Comparison of ENCODE assay signal across 1 cellular context in the genomic region with DNA sequence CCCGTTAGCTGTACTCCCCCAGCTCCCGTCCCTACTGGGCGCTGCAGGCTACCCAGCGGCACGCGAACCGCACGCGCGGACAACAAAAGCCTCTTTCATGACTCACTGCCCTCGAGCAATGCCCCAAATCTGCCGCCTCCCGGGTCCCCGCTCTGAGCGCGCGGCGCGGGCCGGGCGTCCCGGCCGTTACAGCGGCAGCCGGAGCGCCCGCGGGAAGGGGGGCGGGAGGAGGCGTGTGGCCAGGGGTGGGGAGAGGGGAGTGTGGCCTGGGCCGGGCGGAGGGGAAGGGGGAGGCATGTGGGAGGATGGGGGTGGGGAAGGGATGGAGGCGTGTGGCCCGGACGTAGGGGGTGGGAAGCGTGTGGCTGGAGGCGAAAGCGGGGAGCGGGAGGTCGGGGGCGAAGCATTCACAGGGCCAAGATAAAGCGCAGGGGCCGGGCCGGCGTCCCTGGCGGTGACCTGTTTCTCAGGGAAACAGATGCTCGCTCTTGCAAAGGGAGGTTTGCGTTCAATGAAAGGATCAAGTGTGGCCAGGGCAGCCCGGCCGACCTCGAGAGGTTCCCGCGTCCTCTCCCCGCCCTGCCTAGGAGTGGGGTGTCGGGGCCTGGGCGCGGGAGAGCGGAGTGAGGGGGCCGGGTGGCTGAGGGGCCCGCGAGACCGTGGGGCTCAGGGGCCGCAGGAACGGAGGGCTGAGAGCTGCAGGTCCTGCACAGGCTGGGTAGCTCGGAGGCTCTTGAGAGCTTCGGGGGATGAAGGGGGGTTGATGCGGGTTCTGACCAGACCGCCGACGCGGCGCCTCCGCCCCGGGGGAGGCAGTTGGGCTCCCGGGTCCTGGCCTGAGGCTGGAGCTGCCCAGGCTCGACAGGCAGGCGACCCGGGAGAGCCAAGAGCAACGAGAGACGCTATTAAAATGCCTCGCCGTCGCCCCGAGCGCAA.
TF ChIP-seq lines count a peak whose summit lies in the region.

No MANE protein-coding gene starts in this region.

TF ChIP-seq in HEK293, 187 proteins besides CTCF, POLR2A, EP300 and RAD21 (continued from another document and continues in another):
- no peak for TF ChIP-seq SCRT2 (tag by site-specific recombination; IDR thresholded peaks at IDR 0.05)
- TF ChIP-seq ZNF426 (tag by site-specific recombination; IDR thresholded peaks at IDR 0.05) = no peak
- 0 out of 2 replicates have a peak, but pooled peaks have one; percentile 38 for TF ChIP-seq ZNF692 (tag by site-specific recombination; IDR thresholded peaks at IDR 0.05)
- TF ChIP-seq ZNF391 (tag by site-specific recombination; IDR thresholded peaks at IDR 0.05; ENCODE audit: borderline replicate concordance, low read depth) = no peak
- TF ChIP-seq ZNF830 (tag by site-specific recombination; IDR thresholded peaks at IDR 0.05; ENCODE audit: low read depth) = no peak
- TF ChIP-seq ZNF132 (tag by site-specific recombination; IDR thresholded peaks at IDR 0.05; ENCODE audit: borderline replicate concordance) = no peak
- TF ChIP-seq ZNF518A (tag by site-specific recombination; conservative IDR thresholded peaks at IDR 0.05; ENCODE audit: low read depth) = no peak
- TF ChIP-seq ZSCAN23 (tag by site-specific recombination; IDR thresholded peaks at IDR 0.05) = no peak
- no peak for TF ChIP-seq ZNF394 (tag by site-specific recombination; IDR thresholded peaks at IDR 0.05; ENCODE audit: borderline replicate concordance)
- no peak for TF ChIP-seq GLIS2 (tag by site-specific recombination; IDR thresholded peaks at IDR 0.05)
- no peak for TF ChIP-seq ZNF623 (tag by site-specific recombination; IDR thresholded peaks at IDR 0.05)
- TF ChIP-seq ZNF2 (tag by site-specific recombination; IDR thresholded peaks at IDR 0.05) = no peak
- TF ChIP-seq GLI4 (tag by site-specific recombination; IDR thresholded peaks at IDR 0.05) = no peak
- TF ChIP-seq HIC1 (tag by site-specific recombination; IDR thresholded peaks at IDR 0.05) = peak; percentile 50; the same call in 1 of the 2 replicates
- no peak for TF ChIP-seq ZNF175 (tag by site-specific recombination; IDR thresholded peaks at IDR 0.05)
- TF ChIP-seq ZNF23 (tag by site-specific recombination; IDR thresholded peaks at IDR 0.05; ENCODE audit: borderline replicate concordance) = no peak
- TF ChIP-seq SALL2 (tag by site-specific recombination; IDR thresholded peaks at IDR 0.05; ENCODE audit: borderline replicate concordance) = no peak
- 0 out of 2 replicates have a peak, but pooled peaks have one; percentile 34 for TF ChIP-seq ZNF660 (tag by site-specific recombination; IDR thresholded peaks at IDR 0.05)
- TF ChIP-seq SP2 (tag by site-specific recombination; IDR thresholded peaks at IDR 0.05) = no peak
- TF ChIP-seq ZBTB1 (tag by site-specific recombination; IDR thresholded peaks at IDR 0.05) = no peak
- TF ChIP-seq ZBTB8A (tag by site-specific recombination; IDR thresholded peaks at IDR 0.05) = peak; percentile 57
- TF ChIP-seq PATZ1 (tag by site-specific recombination; IDR thresholded peaks at IDR 0.05) = peak; percentile 58; the same call in 1 of the 2 replicates
- no peak for TF ChIP-seq ZBTB7A (tag by site-specific recombination; IDR thresholded peaks at IDR 0.05; ENCODE audit: low read depth)
- no peak for TF ChIP-seq YY2 (tag by site-specific recombination; IDR thresholded peaks at IDR 0.05)
- TF ChIP-seq GFI1B (tag by site-specific recombination; IDR thresholded peaks at IDR 0.05) = peak; percentile 54; the same call in 1 of the 2 replicates
- TF ChIP-seq SP3 (tag by site-specific recombination; IDR thresholded peaks at IDR 0.05) = no peak
- TF ChIP-seq ZNF645 (tag by site-specific recombination; IDR thresholded peaks at IDR 0.05) = no peak
- TF ChIP-seq ZNF600 (tag by site-specific recombination; IDR thresholded peaks at IDR 0.05) = no peak
- peak; percentile 15; the same call in 1 of the 2 replicates for TF ChIP-seq TCF7L2 (IDR thresholded peaks at IDR 0.05; ENCODE audit: borderline replicate concordance, low read depth, low read length)
- no peak for TF ChIP-seq ZBTB21 (tag by site-specific recombination; IDR thresholded peaks at IDR 0.05)
- no peak for TF ChIP-seq ZNF362 (tag by site-specific recombination; IDR thresholded peaks at IDR 0.05)
- TF ChIP-seq GLIS1 (tag by site-specific recombination; IDR thresholded peaks at IDR 0.05) = peak; percentile 50
- TF ChIP-seq ZNF585B (tag by site-specific recombination; IDR thresholded peaks at IDR 0.05) = no peak
- no peak for TF ChIP-seq ZNF658 (tag by site-specific recombination; IDR thresholded peaks at IDR 0.05)
- TF ChIP-seq, protein P1, sequence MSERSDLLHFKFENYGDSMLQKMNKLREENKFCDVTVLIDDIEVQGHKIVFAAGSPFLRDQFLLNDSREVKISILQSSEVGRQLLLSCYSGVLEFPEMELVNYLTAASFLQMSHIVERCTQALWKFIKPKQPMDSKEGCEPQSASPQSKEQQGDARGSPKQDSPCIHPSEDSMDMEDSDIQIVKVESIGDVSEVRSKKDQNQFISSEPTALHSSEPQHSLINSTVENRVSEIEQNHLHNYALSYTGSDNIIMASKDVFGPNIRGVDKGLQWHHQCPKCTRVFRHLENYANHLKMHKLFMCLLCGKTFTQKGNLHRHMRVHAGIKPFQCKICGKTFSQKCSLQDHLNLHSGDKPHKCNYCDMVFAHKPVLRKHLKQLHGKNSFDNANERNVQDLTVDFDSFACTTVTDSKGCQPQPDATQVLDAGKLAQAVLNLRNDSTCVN (tag by site-specific recombination; optimal IDR thresholded peaks at IDR 0.05) = peak; percentile 51
- TF ChIP-seq ZNF791 (tag by site-specific recombination; IDR thresholded peaks at IDR 0.05) = no peak
- no peak for TF ChIP-seq ZNF202 (tag by site-specific recombination; IDR thresholded peaks at IDR 0.05; ENCODE audit: borderline replicate concordance)
- no peak; the same call in none of the 2 replicates for TF ChIP-seq ZFHX2 (tag by site-specific recombination; conservative IDR thresholded peaks at IDR 0.05)
- TF ChIP-seq KLF10 (tag by site-specific recombination; IDR thresholded peaks at IDR 0.05) = no peak
- peak; percentile 54 for TF ChIP-seq ZNF843 (tag by site-specific recombination; IDR thresholded peaks at IDR 0.05)
- no peak for TF ChIP-seq ZNF221 (tag by site-specific recombination; IDR thresholded peaks at IDR 0.05; ENCODE audit: borderline replicate concordance)
- no peak for TF ChIP-seq ZNF707 (tag by site-specific recombination; IDR thresholded peaks at IDR 0.05)
- peak; percentile 42 for TF ChIP-seq EGR2 (tag by site-specific recombination; IDR thresholded peaks at IDR 0.05; ENCODE audit: low read depth)
- peak; percentile 76 for TF ChIP-seq FEZF1 (tag by site-specific recombination; IDR thresholded peaks at IDR 0.05)
- TF ChIP-seq, protein P2, sequence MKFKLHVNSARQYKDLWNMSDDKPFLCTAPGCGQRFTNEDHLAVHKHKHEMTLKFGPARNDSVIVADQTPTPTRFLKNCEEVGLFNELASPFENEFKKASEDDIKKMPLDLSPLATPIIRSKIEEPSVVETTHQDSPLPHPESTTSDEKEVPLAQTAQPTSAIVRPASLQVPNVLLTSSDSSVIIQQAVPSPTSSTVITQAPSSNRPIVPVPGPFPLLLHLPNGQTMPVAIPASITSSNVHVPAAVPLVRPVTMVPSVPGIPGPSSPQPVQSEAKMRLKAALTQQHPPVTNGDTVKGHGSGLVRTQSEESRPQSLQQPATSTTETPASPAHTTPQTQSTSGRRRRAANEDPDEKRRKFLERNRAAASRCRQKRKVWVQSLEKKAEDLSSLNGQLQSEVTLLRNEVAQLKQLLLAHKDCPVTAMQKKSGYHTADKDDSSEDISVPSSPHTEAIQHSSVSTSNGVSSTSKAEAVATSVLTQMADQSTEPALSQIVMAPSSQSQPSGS (tag by site-specific recombination; IDR thresholded peaks at IDR 0.05; ENCODE audit: low read depth) = no peak
- TF ChIP-seq REPIN1 (tag by site-specific recombination; IDR thresholded peaks at IDR 0.05; ENCODE audit: low read depth) = no peak
